In the genomic region with DNA sequence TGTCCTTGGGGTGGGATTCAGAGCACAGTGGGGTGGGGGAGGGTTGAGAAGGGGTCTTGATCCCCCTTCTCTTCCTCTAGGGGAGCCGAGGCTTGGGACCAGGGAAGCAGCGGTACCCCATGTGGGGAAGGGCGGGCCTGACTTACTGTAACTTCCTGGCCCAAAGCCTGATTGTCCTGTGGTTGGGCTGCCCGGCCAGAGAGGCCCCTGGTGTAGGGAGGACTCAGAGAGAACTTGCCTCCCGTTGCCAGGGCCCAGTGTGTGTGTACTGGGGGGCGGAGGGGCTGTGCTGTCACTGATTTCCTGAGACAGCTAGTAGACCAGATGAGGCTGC, we compare ENCODE assay signal across 9 cellular contexts. TPM values are rescaled to one million over a fixed set of nuclear protein-coding genes. Genes with fewer than 3 reads are reported as not detected.
DNase-seq lines count a peak whose midpoint lies in the region; ATAC-seq and TF ChIP-seq lines count a peak whose summit lies in the region.
"Had no signal": no experiment of that assay in that cellular context is flagged by ENCODE, and none has a peak within 500 bp of the region (broad histone marks: within the 10 kb centered on the region; RNA-seq: fewer than 3 reads in every experiment).

No MANE protein-coding gene starts in this region.

- TF ChIP-seq CTCF in NB4 (IDR thresholded peaks at IDR 0.05; ENCODE audit: low read depth, low read length) (no peak), brain (conservative IDR thresholded peaks at IDR 0.05) (no peak), tibial nerve (IDR thresholded peaks at IDR 0.05) (no peak)

- DNase-seq in CD8-positive, alpha-beta memory T cell, result no peak
- DNase-seq in NB4 (ENCODE audit: low read depth) (peak; percentile 89), tibial nerve (ENCODE audit: low spot score in 2 of 2) (peak in 1 of 2 donors; percentile 65)
- no peak for DNase-seq in effector CD4-positive, alpha-beta T cell

- no peaks in the 10 kb centered on the region for H3K9me3 Mint-ChIP-seq in CD8-positive, alpha-beta memory T cell
- no peaks in the 10 kb centered on the region for H3K9me3 Mint-ChIP-seq in brain

- peaks cover 64 to 71% (median 71%) of the 10 kb centered on the region in 3 donors for H3K4me1 Mint-ChIP-seq in CD8-positive, alpha-beta memory T cell
- H3K4me1 Mint-ChIP-seq in brain, result peaks cover 37% of the 10 kb centered on the region

- H3K36me3 ChIP-seq in CD8-positive, alpha-beta memory T cell (ENCODE audit: insufficient read depth, low read length), result no peaks in the 10 kb centered on the region
- H3K36me3 ChIP-seq in tibial nerve, result no peaks in the 10 kb centered on the region

- H3K36me3 Mint-ChIP-seq in CD8-positive, alpha-beta memory T cell, result no peaks in the 10 kb centered on the region
- H3K36me3 Mint-ChIP-seq in brain, result no peaks in the 10 kb centered on the region

- CTCF ChIA-PET in CD8-positive, alpha-beta memory T cell (lab: Charles Lee), result interaction anchor here (1.0 to 3.6 kb wide), 5 partner anchors 13 to 69 kb away, joined by 3 to 27 read pairs (median 4); a partner anchor contains a TSS

- no peaks in the 10 kb centered on the region for H3K27me3 Mint-ChIP-seq in CD8-positive, alpha-beta memory T cell
- peaks cover 24% of the 10 kb centered on the region for H3K27me3 Mint-ChIP-seq in brain

- ATAC-seq in GM19397 (IDR thresholded peaks at IDR 0.05; ENCODE audit: unreplicated experiment) (no peak), HG02588 (IDR thresholded peaks at IDR 0.05; ENCODE audit: unreplicated experiment) (no peak)
- ATAC-seq: left colon had no signal

- POLR2A ChIA-PET in CD8-positive, alpha-beta memory T cell (lab: Charles Lee), result interaction anchor here (0.5 to 2.9 kb wide), 5 partner anchors 9 to 237 kb away, joined by 3 to 17 read pairs (median 4); no protein-coding TSS in a partner anchor

- no peaks in the 10 kb centered on the region for H3K27me3 ChIP-seq in CD8-positive, alpha-beta memory T cell (ENCODE audit: insufficient read depth, low read length, poor library complexity, severe bottlenecking)
- H3K27me3 ChIP-seq in layer of hippocampus (ENCODE audit: control insufficient read depth, insufficient read depth, low read length), result no peaks in the 10 kb centered on the region
- no peaks in the 10 kb centered on the region for H3K27me3 ChIP-seq in tibial nerve

- peak overlapping the region; percentile 89 to 98 (median 96) for H3K27ac Mint-ChIP-seq in CD8-positive, alpha-beta memory T cell
- peak overlapping the region in 4 of 5 experiments; percentile 56 to 97 (median 90) for H3K27ac Mint-ChIP-seq in brain

- H3K4me3 ChIP-seq in CD8-positive, alpha-beta memory T cell (ENCODE audit: low read length), result peak overlapping the region; percentile 54
- H3K4me3 ChIP-seq in NB4 (ENCODE audit: low read depth, low read length) (peak overlapping the region; percentile 16), tibial nerve (peak overlapping the region in 1 of 4 donors; percentile 49)

- H3K9me3 ChIP-seq in CD8-positive, alpha-beta memory T cell (ENCODE audit: low read length), result no peaks in the 10 kb centered on the region
- H3K9me3 ChIP-seq in tibial nerve, result no peaks in the 10 kb centered on the region

- TF ChIP-seq POLR2A in NB4 (IDR thresholded peaks at IDR 0.05; ENCODE audit: extremely low read depth, insufficient read length), result no peak
- TF ChIP-seq POLR2A in tibial nerve (IDR thresholded peaks at IDR 0.05), result no peak

- TF ChIP-seq EP300 in tibial nerve (IDR thresholded peaks at IDR 0.05), result no peak

- H3K4me1 ChIP-seq in CD8-positive, alpha-beta memory T cell (ENCODE audit: insufficient read depth, low read length), result peaks cover 86% of the 10 kb centered on the region
- H3K4me1 ChIP-seq in tibial nerve, result peaks cover 5 to 67% (median 32%) of the 10 kb centered on the region in 4 donors

- 12 to 14% methylated on average over 4 to 6 of the region's 6 CpGs for WGBS in tibial nerve, 2 donors

- H3K4me3 Mint-ChIP-seq in CD8-positive, alpha-beta memory T cell, result peak overlapping the region; percentile 63 to 83 (median 80)
- H3K4me3 Mint-ChIP-seq in brain, result peak overlapping the region in 3 of 5 experiments; percentile 31 to 45 (median 43)

- peak overlapping the region; percentile 66 for H3K27ac ChIP-seq in CD8-positive, alpha-beta memory T cell (ENCODE audit: low read depth, low read length)
- peak overlapping the region; percentile 85 for H3K27ac ChIP-seq in layer of hippocampus (ENCODE audit: low read depth, low read length)
- peak overlapping the region; percentile 78 to 98 (median 88) for H3K27ac ChIP-seq in tibial nerve

RNA-seq across cellular contexts. Expression of a gene that starts 16.8 kb away (rescaled TPM):
- total RNA-seq in CD8-positive, alpha-beta memory T cell, result 10 to 100 TPM; 26.9 to 27.4 TPM
- polyA plus RNA-seq in CD8-positive, alpha-beta memory T cell, result 38.9 TPM
- polyA plus RNA-seq in brain (ENCODE audit: insufficient read depth, low read depth, low replicate concordance), result 11.3 TPM
- 10 to 100 TPM; 23.7 to 76.5 (median 59.7) TPM for total RNA-seq in tibial nerve

RNA-seq across cellular contexts. Expression of a gene that starts 35.4 kb away (rescaled TPM):
- total RNA-seq in CD8-positive, alpha-beta memory T cell, result 10 to 100 TPM; 48.2 to 51.5 TPM
- 31.5 TPM for polyA plus RNA-seq in CD8-positive, alpha-beta memory T cell
- polyA plus RNA-seq in brain (ENCODE audit: insufficient read depth, low read depth, low replicate concordance), result 33.6 TPM
- 100 to 1,000 TPM in 1 of 4 donors, 10 to 100 TPM in 3; 41.9 to 105 (median 53.2) TPM for total RNA-seq in tibial nerve
